Comparison of ENCODE assay signal across 29 cellular contexts in the genomic region with DNA sequence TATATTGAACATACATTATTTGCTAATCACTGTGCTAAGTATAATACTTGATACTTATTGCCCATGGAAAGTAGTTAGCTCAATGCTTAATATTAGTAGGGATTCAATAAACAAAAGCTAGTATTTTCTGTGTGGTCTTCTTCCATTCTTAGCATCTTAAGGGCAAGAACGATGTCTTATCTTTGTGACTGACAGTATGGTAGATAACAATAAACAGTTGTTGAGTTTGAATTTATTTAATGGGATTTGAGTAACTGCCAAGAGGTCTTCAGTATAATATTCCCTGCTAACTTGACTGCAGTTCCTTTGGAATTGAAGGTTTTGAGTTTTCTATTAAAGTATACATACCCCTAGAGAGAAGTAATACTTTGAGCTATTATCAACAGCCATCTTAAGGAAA.
"Had no signal": no experiment of that assay in that cellular context is flagged by ENCODE, and none has a peak within 500 bp of the region (broad histone marks: within the 10 kb centered on the region; RNA-seq: fewer than 3 reads in every experiment).

No MANE protein-coding gene starts in this region.

- H3K36me3 ChIP-seq: lower lobe of right lung, pancreas, sigmoid colon, thyroid gland, vagina had no signal

- H3K27me3 Mint-ChIP-seq: activated CD8-positive, alpha-beta memory T cell treated with anti-CD3 and anti-CD28 coated beads, Interleukin-2, amount 10 ng/mL, durations not matched to agents 7 days and 5 days; central memory CD8-positive, alpha-beta T cell; dendritic cell treated with granulocyte-macrophage colony-stimulating factor and Interleukin-4, amounts not matched to agents 40 ng/mL and 50 ng/mL, for 4 days; stimulated activated naive CD8-positive, alpha-beta T cell treated with anti-CD3 and anti-CD28 coated beads, Interleukin-15, Interleukin-2, amounts not matched to agents 100 ng/mL and 50 ng/mL, for 24 hours had no signal

- H3K9me3 Mint-ChIP-seq: activated naive CD4-positive, alpha-beta T cell treated with anti-CD3 and anti-CD28 coated beads for 36 hours; central memory CD8-positive, alpha-beta T cell; dendritic cell treated with granulocyte-macrophage colony-stimulating factor and Interleukin-4, amounts not matched to agents 40 ng/mL and 50 ng/mL, for 4 days; endodermal cell; neural crest cell; stimulated activated effector memory CD8-positive, alpha-beta T cell treated with anti-CD3 and anti-CD28 coated beads, Interleukin-12 subunit alpha, Interleukin-12 subunit beta, amount 100 ng/mL, for 72 hours; stimulated activated naive CD8-positive, alpha-beta T cell treated with anti-CD3 and anti-CD28 coated beads, Interleukin-15, Interleukin-2, amounts not matched to agents 100 ng/mL and 50 ng/mL, for 24 hours; T-helper 1 cell treated with Interleukin-12 subunit alpha and Interleukin-12 subunit beta and Interleukin-4 antibody, amounts not matched to agents 30 μg/mL and 1 μg/mL, for 36 hours had no signal

- ATAC-seq: activated CD8-positive, alpha-beta memory T cell treated with anti-CD3 and anti-CD28 coated beads, Interleukin-2, amount 10 ng/mL, durations not matched to agents 7 days and 5 days; activated CD8-positive, alpha-beta T cell treated with anti-CD3 and anti-CD28 coated beads, Interleukin-2, amount 10 ng/mL, durations not matched to agents 7 days and 5 days; left lobe of liver; lower lobe of right lung; pancreas; psoas muscle; stimulated activated effector memory CD8-positive, alpha-beta T cell treated with anti-CD3 and anti-CD28 coated beads, Interleukin-12 subunit alpha, Interleukin-12 subunit beta, amount 100 ng/mL, for 72 hours had no signal

- H3K4me3 Mint-ChIP-seq: activated CD8-positive, alpha-beta memory T cell treated with anti-CD3 and anti-CD28 coated beads, Interleukin-2, amount 10 ng/mL, durations not matched to agents 7 days and 5 days; activated CD8-positive, alpha-beta T cell treated with anti-CD3 and anti-CD28 coated beads, Interleukin-2, amount 10 ng/mL, durations not matched to agents 7 days and 5 days; activated naive CD4-positive, alpha-beta T cell treated with anti-CD3 and anti-CD28 coated beads for 36 hours; central memory CD8-positive, alpha-beta T cell; dendritic cell treated with granulocyte-macrophage colony-stimulating factor and Interleukin-4, amounts not matched to agents 40 ng/mL and 50 ng/mL, for 4 days; endodermal cell; neural crest cell; stimulated activated effector memory CD8-positive, alpha-beta T cell treated with anti-CD3 and anti-CD28 coated beads, Interleukin-12 subunit alpha, Interleukin-12 subunit beta, amount 100 ng/mL, for 72 hours; stimulated activated naive CD8-positive, alpha-beta T cell treated with anti-CD3 and anti-CD28 coated beads, Interleukin-15, Interleukin-2, amounts not matched to agents 100 ng/mL and 50 ng/mL, for 24 hours; T-helper 1 cell treated with Interleukin-12 subunit alpha and Interleukin-12 subunit beta and Interleukin-4 antibody, amounts not matched to agents 30 μg/mL and 1 μg/mL, for 36 hours had no signal

- H3K27me3 ChIP-seq: esophagus squamous epithelium, pancreas, sigmoid colon, thyroid gland, upper lobe of left lung, vagina had no signal

- DNase-seq: activated CD4-positive, alpha-beta T cell treated with anti-CD3 and anti-CD28 coated beads for 1 hour; activated CD8-positive, alpha-beta memory T cell treated with anti-CD3 and anti-CD28 coated beads, Interleukin-2, amount 10 ng/mL, durations not matched to agents 7 days and 5 days; activated CD8-positive, alpha-beta T cell treated with anti-CD3 and anti-CD28 coated beads, Interleukin-2, amount 10 ng/mL, durations not matched to agents 7 days and 5 days; activated effector memory CD4-positive, alpha-beta T cell treated with anti-CD3 and anti-CD28 coated beads, Interleukin-2, amount 50 U/mL, for 16 hours; activated naive CD4-positive, alpha-beta T cell treated with anti-CD3 and anti-CD28 coated beads for 36 hours; anterior cingulate cortex; endodermal cell; esophagus squamous epithelium; kidney glomerular epithelial cell; lower lobe of right lung; mesendoderm; nucleus accumbens; pancreas; psoas muscle; sigmoid colon; small intestine; stimulated activated CD4-positive, alpha-beta T cell treated with anti-CD3 and anti-CD28 coated beads, Interleukin-4, amount 100 ng/mL, for 24 hours; SW 1271; T1000; thyroid gland; upper lobe of left lung had no signal

- H3K27ac Mint-ChIP-seq: activated CD8-positive, alpha-beta memory T cell treated with anti-CD3 and anti-CD28 coated beads, Interleukin-2, amount 10 ng/mL, durations not matched to agents 7 days and 5 days; activated CD8-positive, alpha-beta T cell treated with anti-CD3 and anti-CD28 coated beads, Interleukin-2, amount 10 ng/mL, durations not matched to agents 7 days and 5 days; activated naive CD4-positive, alpha-beta T cell treated with anti-CD3 and anti-CD28 coated beads for 36 hours; dendritic cell treated with granulocyte-macrophage colony-stimulating factor and Interleukin-4, amounts not matched to agents 40 ng/mL and 50 ng/mL, for 4 days; endodermal cell; stimulated activated effector memory CD8-positive, alpha-beta T cell treated with anti-CD3 and anti-CD28 coated beads, Interleukin-12 subunit alpha, Interleukin-12 subunit beta, amount 100 ng/mL, for 72 hours; stimulated activated naive CD8-positive, alpha-beta T cell treated with anti-CD3 and anti-CD28 coated beads, Interleukin-15, Interleukin-2, amounts not matched to agents 100 ng/mL and 50 ng/mL, for 24 hours; T-helper 1 cell treated with Interleukin-12 subunit alpha and Interleukin-12 subunit beta and Interleukin-4 antibody, amounts not matched to agents 30 μg/mL and 1 μg/mL, for 36 hours had no signal

- H3K27ac ChIP-seq: esophagus squamous epithelium, lower lobe of right lung, pancreas, psoas muscle, sigmoid colon, thyroid gland, upper lobe of left lung, vagina had no signal

- H3K9me3 ChIP-seq: esophagus squamous epithelium, lower lobe of right lung, pancreas, psoas muscle, sigmoid colon, thyroid gland, upper lobe of left lung, vagina had no signal

- H3K4me3 ChIP-seq: esophagus squamous epithelium, lower lobe of right lung, pancreas, psoas muscle, sigmoid colon, thyroid gland, upper lobe of left lung, vagina had no signal
